8 cellular contexts compared by ENCODE assay signal in the genomic region with DNA sequence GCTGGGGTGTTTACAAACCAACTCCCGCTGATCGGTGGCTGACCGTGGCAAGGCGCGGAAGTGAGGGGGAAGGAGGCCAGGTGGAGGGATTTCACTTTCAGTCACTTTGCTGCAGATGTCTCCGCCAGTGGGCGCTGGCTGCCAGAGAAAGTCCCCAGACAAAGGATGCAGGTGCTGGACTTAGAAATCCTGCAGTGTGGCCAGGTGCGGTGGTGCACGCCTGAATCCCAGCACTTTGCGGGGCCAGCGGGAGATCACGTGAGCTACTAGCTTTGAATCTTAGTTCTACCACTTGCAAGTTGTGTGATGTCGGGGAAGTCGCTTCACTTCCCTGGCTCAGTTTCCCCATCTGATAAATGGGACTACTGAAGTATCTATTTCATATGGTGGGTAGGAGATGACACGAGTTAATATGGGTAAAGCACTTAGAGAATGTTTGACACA.
A peak's percentile ranks its signal among the peaks of the same experiment; 100 is the strongest.
DNase-seq lines count a peak whose midpoint lies in the region; ATAC-seq and TF ChIP-seq lines count a peak whose summit lies in the region.

No MANE protein-coding gene starts in this region.

- no peak overlapping the region for H3K27ac ChIP-seq in 22Rv1

- peak; percentile 75 for DNase-seq in GM19238 (ENCODE audit: insufficient read length, low spot score)
- DNase-seq in T follicular helper cell (ENCODE audit: low read depth), result peak; percentile 25
- no peak for DNase-seq in chondrocyte (ENCODE audit: low spot score)
- no peak for DNase-seq in osteocyte (ENCODE audit: extremely low spot score, unreplicated experiment)
- no peak for DNase-seq in medulla oblongata (ENCODE audit: extremely low spot score)

- no peak overlapping the region for H3K4me3 Mint-ChIP-seq in chondrocyte (ENCODE audit: unreplicated experiment)
- no peak overlapping the region for H3K4me3 Mint-ChIP-seq in osteocyte (ENCODE audit: unreplicated experiment)

- H3K4me1 Mint-ChIP-seq in chondrocyte (ENCODE audit: low read depth) (no peaks in the 10 kb centered on the region), osteocyte (ENCODE audit: unreplicated experiment) (no peaks in the 10 kb centered on the region)

- H3K27me3 Mint-ChIP-seq in chondrocyte (ENCODE audit: low read depth) (peaks cover 8% of the 10 kb centered on the region), osteocyte (ENCODE audit: unreplicated experiment) (peaks cover 4% of the 10 kb centered on the region)

- H3K27ac Mint-ChIP-seq in chondrocyte (ENCODE audit: unreplicated experiment), result no peak overlapping the region
- no peak overlapping the region for H3K27ac Mint-ChIP-seq in osteocyte (ENCODE audit: unreplicated experiment)

- no peaks in the 10 kb centered on the region for H3K36me3 Mint-ChIP-seq in chondrocyte (ENCODE audit: low read depth)
- no peaks in the 10 kb centered on the region for H3K36me3 Mint-ChIP-seq in osteocyte (ENCODE audit: unreplicated experiment)

- TF ChIP-seq CTCF in 22Rv1 (IDR thresholded peaks at IDR 0.05), result peak; percentile 77
- TF ChIP-seq CTCF in chondrocyte (IDR thresholded peaks at IDR 0.05), result peak; percentile 43
- peak; percentile 29 for TF ChIP-seq CTCF in osteocyte (IDR thresholded peaks at IDR 0.05)

- no peaks in the 10 kb centered on the region for H3K9me3 Mint-ChIP-seq in chondrocyte (ENCODE audit: low read depth)
- H3K9me3 Mint-ChIP-seq in osteocyte (ENCODE audit: unreplicated experiment), result no peaks in the 10 kb centered on the region

- peak; percentile 96 for ATAC-seq in HG03432 (IDR thresholded peaks at IDR 0.05; ENCODE audit: unreplicated experiment)
- no peak for ATAC-seq in HG03439 (IDR thresholded peaks at IDR 0.05; ENCODE audit: unreplicated experiment)

Comparison
In these comparisons a context has a peak if more than half of its experiments do, and no peak if none do; other contexts are left out.
1. DNase-seq: peak in GM19238 (single experiment) and T follicular helper cell (single experiment); none in chondrocyte (single experiment), osteocyte (single experiment) and medulla oblongata (single experiment).
2. Peak in every context shown above with its lines, with median percentiles within 50 percentile points of each other: CTCF ChIP-seq.